ENCODE assay signal across 22 cellular contexts in genomic region chr12:100901266-100901665, GRCh38.
"Had no signal": no experiment of that assay in that cellular context is flagged by ENCODE, and none has a peak within 500 bp of the region (broad histone marks: within the 10 kb centered on the region; RNA-seq: fewer than 3 reads in every experiment).

No MANE protein-coding gene starts in this region.

- H3K27ac Mint-ChIP-seq: naive thymus-derived CD8-positive, alpha-beta T cell; nephron progenitor cell; progenitor cell of endocrine pancreas; stimulated activated effector memory CD8-positive, alpha-beta T cell treated with anti-CD3 and anti-CD28 coated beads, Interleukin-12 subunit alpha, Interleukin-12 subunit beta, amount 100 ng/mL, for 72 hours; stimulated activated naive CD8-positive, alpha-beta T cell treated with anti-CD3 and anti-CD28 coated beads, Interleukin-15, Interleukin-2, amounts not matched to agents 100 ng/mL and 50 ng/mL, for 24 hours had no signal

- H3K9me3 ChIP-seq: ovary, right atrium auricular region, right lobe of liver, thoracic aorta, tibial artery, upper lobe of right lung had no signal

- H3K4me3 Mint-ChIP-seq: naive thymus-derived CD8-positive, alpha-beta T cell; nephron progenitor cell; stimulated activated effector memory CD8-positive, alpha-beta T cell treated with anti-CD3 and anti-CD28 coated beads, Interleukin-12 subunit alpha, Interleukin-12 subunit beta, amount 100 ng/mL, for 72 hours; stimulated activated naive CD8-positive, alpha-beta T cell treated with anti-CD3 and anti-CD28 coated beads, Interleukin-15, Interleukin-2, amounts not matched to agents 100 ng/mL and 50 ng/mL, for 24 hours had no signal

- ATAC-seq: naive thymus-derived CD8-positive, alpha-beta T cell; right lobe of liver; stimulated activated effector memory CD8-positive, alpha-beta T cell treated with anti-CD3 and anti-CD28 coated beads, Interleukin-12 subunit alpha, Interleukin-12 subunit beta, amount 100 ng/mL, for 72 hours; upper lobe of right lung had no signal

- H3K27ac ChIP-seq: left ventricle myocardium inferior, ovary, right atrium auricular region, right lobe of liver, spleen, suprapubic skin, thoracic aorta, tibial artery, upper lobe of right lung had no signal

- H3K36me3 ChIP-seq: left ventricle myocardium inferior, ovary, right atrium auricular region, right lobe of liver, spleen, suprapubic skin, thoracic aorta, tibial artery, upper lobe of right lung had no signal

- H3K27me3 Mint-ChIP-seq: progenitor cell of endocrine pancreas; stimulated activated naive CD8-positive, alpha-beta T cell treated with anti-CD3 and anti-CD28 coated beads, Interleukin-15, Interleukin-2, amounts not matched to agents 100 ng/mL and 50 ng/mL, for 24 hours had no signal

- H3K9me3 Mint-ChIP-seq: nephron progenitor cell; stimulated activated naive CD8-positive, alpha-beta T cell treated with anti-CD3 and anti-CD28 coated beads, Interleukin-15, Interleukin-2, amounts not matched to agents 100 ng/mL and 50 ng/mL, for 24 hours had no signal

- H3K27me3 ChIP-seq: ovary, right atrium auricular region, right lobe of liver, spleen, suprapubic skin, tibial artery, upper lobe of right lung had no signal

- DNase-seq: hippocampal formation; left ventricle myocardium inferior; mesenchymal stem cell; naive thymus-derived CD8-positive, alpha-beta T cell; nephron progenitor cell; ovary; right lobe of liver; small intestine; spleen; stimulated activated CD4-positive, alpha-beta T cell treated with anti-CD3 and anti-CD28 coated beads, Interleukin-4, amount 100 ng/mL, for 24 hours; stimulated activated naive CD4-positive, alpha-beta T cell; tibial artery; upper lobe of right lung had no signal

- H3K4me3 ChIP-seq: left ventricle myocardium inferior, ovary, right atrium auricular region, right lobe of liver, spleen, suprapubic skin, thoracic aorta, tibial artery, upper lobe of right lung had no signal

- FAIRE-seq: islet of Langerhans, kidney, small intestine, urothelium cell line had no signal

- H3K4me1 Mint-ChIP-seq: naive thymus-derived CD8-positive, alpha-beta T cell; nephron progenitor cell; stimulated activated effector memory CD8-positive, alpha-beta T cell treated with anti-CD3 and anti-CD28 coated beads, Interleukin-12 subunit alpha, Interleukin-12 subunit beta, amount 100 ng/mL, for 72 hours had no signal

- H3K4me1 ChIP-seq: left ventricle myocardium inferior, right atrium auricular region, right lobe of liver, spleen, suprapubic skin, tibial artery, upper lobe of right lung had no signal

- H3K36me3 Mint-ChIP-seq: naive thymus-derived CD8-positive, alpha-beta T cell; stimulated activated effector memory CD8-positive, alpha-beta T cell treated with anti-CD3 and anti-CD28 coated beads, Interleukin-12 subunit alpha, Interleukin-12 subunit beta, amount 100 ng/mL, for 72 hours had no signal
